ENCODE assay signal across 2 cellular contexts in the genomic region with DNA sequence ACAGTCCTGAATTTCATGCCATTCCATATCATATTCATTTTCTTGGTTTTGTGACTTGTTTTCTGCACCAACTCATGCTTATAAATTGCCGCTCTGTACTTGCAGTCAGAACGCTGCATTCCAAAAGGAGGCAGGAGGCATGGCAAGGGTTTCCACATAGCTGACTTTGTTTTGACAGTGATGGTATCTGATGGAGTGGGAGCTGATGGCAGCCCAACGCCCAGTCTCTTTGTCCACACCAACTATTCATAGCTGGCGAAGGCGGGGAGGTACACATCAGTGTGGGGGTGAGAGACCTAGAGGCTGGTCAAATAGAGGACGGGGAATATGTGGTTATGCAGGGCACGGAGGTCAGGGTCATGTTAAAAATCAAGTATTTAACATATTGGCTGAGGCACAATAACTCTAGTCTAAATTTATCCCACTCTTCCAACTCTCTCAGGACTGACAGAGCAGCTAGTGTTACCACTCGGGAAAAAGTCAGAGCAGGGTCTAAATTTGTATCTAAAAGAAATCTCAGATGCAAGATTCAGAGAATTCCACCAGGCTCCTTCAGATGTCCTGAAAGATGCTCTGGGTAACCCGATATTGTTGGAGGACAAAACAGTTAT.
TF ChIP-seq lines count a peak whose summit lies in the region.

No MANE protein-coding gene starts in this region.

TF ChIP-seq in IMR-90, 13 proteins besides CTCF, POLR2A, EP300 and RAD21:
- no peak for TF ChIP-seq RCOR1 (IDR thresholded peaks at IDR 0.05; ENCODE audit: insufficient replicate concordance, low read length)
- TF ChIP-seq ELK1 (IDR thresholded peaks at IDR 0.05; ENCODE audit: borderline replicate concordance, low read depth, low read length) = no peak
- TF ChIP-seq MXI1 (IDR thresholded peaks at IDR 0.05; ENCODE audit: borderline replicate concordance, low read depth, low read length) = no peak
- no peak for TF ChIP-seq SMC3 (IDR thresholded peaks at IDR 0.05; ENCODE audit: low read depth, low read length)
- no peak for TF ChIP-seq RFX5 (IDR thresholded peaks at IDR 0.05; ENCODE audit: low read depth, low read length)
- TF ChIP-seq FOS (IDR thresholded peaks at IDR 0.05; ENCODE audit: low read depth, low read length) = no peak
- TF ChIP-seq CEBPB (IDR thresholded peaks at IDR 0.05; ENCODE audit: low read depth, low read length) = no peak
- TF ChIP-seq NFE2L2 (IDR thresholded peaks at IDR 0.05; ENCODE audit: low read depth, low read length) = no peak

TF ChIP-seq in K562, 482 proteins besides CTCF, POLR2A, EP300 and RAD21:
- TF ChIP-seq RBM15 (IDR thresholded peaks at IDR 0.05; ENCODE audit: insufficient read depth, low read length) (no peak), ZNF146 (CRISPR knock-in tag; IDR thresholded peaks at IDR 0.05; ENCODE audit: unreplicated experiment) (no peak), ZNF133 (CRISPR knock-in tag; IDR thresholded peaks at IDR 0.05) (no peak), TOE1 (IDR thresholded peaks at IDR 0.05; ENCODE audit: borderline replicate concordance) (no peak), TOE1 (CRISPR knock-in tag; IDR thresholded peaks at IDR 0.05; ENCODE audit: borderline replicate concordance, low read depth) (no peak), ZBTB5 (IDR thresholded peaks at IDR 0.05) (no peak), DLX4 (CRISPR knock-in tag; IDR thresholded peaks at IDR 0.05) (no peak)
- TF ChIP-seq, protein P1, sequence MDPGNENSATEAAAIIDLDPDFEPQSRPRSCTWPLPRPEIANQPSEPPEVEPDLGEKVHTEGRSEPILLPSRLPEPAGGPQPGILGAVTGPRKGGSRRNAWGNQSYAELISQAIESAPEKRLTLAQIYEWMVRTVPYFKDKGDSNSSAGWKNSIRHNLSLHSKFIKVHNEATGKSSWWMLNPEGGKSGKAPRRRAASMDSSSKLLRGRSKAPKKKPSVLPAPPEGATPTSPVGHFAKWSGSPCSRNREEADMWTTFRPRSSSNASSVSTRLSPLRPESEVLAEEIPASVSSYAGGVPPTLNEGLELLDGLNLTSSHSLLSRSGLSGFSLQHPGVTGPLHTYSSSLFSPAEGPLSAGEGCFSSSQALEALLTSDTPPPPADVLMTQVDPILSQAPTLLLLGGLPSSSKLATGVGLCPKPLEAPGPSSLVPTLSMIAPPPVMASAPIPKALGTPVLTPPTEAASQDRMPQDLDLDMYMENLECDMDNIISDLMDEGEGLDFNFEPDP (CRISPR knock-in tag; IDR thresholded peaks at IDR 0.05) = no peak
- TF ChIP-seq, protein P2, sequence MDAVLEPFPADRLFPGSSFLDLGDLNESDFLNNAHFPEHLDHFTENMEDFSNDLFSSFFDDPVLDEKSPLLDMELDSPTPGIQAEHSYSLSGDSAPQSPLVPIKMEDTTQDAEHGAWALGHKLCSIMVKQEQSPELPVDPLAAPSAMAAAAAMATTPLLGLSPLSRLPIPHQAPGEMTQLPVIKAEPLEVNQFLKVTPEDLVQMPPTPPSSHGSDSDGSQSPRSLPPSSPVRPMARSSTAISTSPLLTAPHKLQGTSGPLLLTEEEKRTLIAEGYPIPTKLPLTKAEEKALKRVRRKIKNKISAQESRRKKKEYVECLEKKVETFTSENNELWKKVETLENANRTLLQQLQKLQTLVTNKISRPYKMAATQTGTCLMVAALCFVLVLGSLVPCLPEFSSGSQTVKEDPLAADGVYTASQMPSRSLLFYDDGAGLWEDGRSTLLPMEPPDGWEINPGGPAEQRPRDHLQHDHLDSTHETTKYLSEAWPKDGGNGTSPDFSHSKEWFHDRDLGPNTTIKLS (IDR thresholded peaks at IDR 0.05; ENCODE audit: borderline replicate concordance, low read depth) = no peak
